Comparison of ENCODE assay signal across 12 cellular contexts in the genomic region with DNA sequence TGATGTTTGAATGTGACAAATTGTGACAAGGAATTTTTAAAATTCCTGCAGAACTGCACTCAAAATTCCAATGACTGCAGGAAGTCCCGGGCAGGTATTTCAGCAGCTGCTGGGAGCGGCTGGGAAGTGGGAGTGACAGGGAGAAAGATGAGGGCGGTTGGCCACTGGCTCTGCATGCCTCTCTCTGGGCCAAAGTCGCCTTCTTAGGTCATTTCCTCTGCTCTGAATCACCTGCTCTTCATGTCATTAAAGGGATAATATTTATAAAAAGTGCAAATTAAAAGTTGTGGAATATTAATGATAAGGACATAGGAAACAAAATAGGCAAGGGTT. TPM values are rescaled to one million over a fixed set of nuclear protein-coding genes. Genes with fewer than 3 reads are reported as not detected.
DNase-seq lines count a peak whose midpoint lies in the region; ATAC-seq lines count a peak whose summit lies in the region.
"Had no signal": no experiment of that assay in that cellular context is flagged by ENCODE, and none has a peak within 500 bp of the region (broad histone marks: within the 10 kb centered on the region; RNA-seq: fewer than 3 reads in every experiment).

No MANE protein-coding gene starts in this region.

- intact Hi-C loops in left ventricle myocardium superior (cut with micrococcal nuclease) = no loop called here
- intact Hi-C loops in Right ventricle myocardium inferior (cut with DNase I) = no loop called here

- no peaks in the 10 kb centered on the region for H3K9me3 Mint-ChIP-seq in memory B cell
- no peaks in the 10 kb centered on the region for H3K9me3 Mint-ChIP-seq in T-helper 2 cell treated with Interferon-gamma antibody and Interleukin-4, amounts not matched to agents 5 μg/mL and 100 μg/mL, for 36 hours

- peak overlapping the region; percentile 95 for H3K27ac Mint-ChIP-seq in memory B cell
- no peak overlapping the region for H3K27ac Mint-ChIP-seq in T-helper 2 cell treated with Interferon-gamma antibody and Interleukin-4, amounts not matched to agents 5 μg/mL and 100 μg/mL, for 36 hours

- no peaks in the 10 kb centered on the region for H3K36me3 Mint-ChIP-seq in memory B cell
- H3K36me3 Mint-ChIP-seq in T-helper 2 cell treated with Interferon-gamma antibody and Interleukin-4, amounts not matched to agents 5 μg/mL and 100 μg/mL, for 36 hours (ENCODE audit: low read depth) = peaks cover 4% of the 10 kb centered on the region

- no peak overlapping the region for H3K4me3 Mint-ChIP-seq in memory B cell
- H3K4me3 Mint-ChIP-seq in T-helper 2 cell treated with Interferon-gamma antibody and Interleukin-4, amounts not matched to agents 5 μg/mL and 100 μg/mL, for 36 hours = no peak overlapping the region

- no peaks in the 10 kb centered on the region for H3K27me3 Mint-ChIP-seq in memory B cell
- H3K27me3 Mint-ChIP-seq in T-helper 2 cell treated with Interferon-gamma antibody and Interleukin-4, amounts not matched to agents 5 μg/mL and 100 μg/mL, for 36 hours (ENCODE audit: low read depth) = no peaks in the 10 kb centered on the region

- ATAC-seq in left ventricle myocardium superior = peak; percentile 54
- no peak for ATAC-seq in Right ventricle myocardium inferior
- ATAC-seq in memory B cell (ENCODE audit: low read depth) = no peak
- ATAC-seq: left lobe of liver had no signal

- DNase-seq in left ventricle myocardium superior (no peak), Right ventricle myocardium inferior (ENCODE audit: missing footprints) (no peak), dermis microvascular lymphatic vessel endothelial cell (ENCODE audit: low read depth in 2 of 2) (peak; percentile 73 to 87), memory B cell (ENCODE audit: low spot score in 2 of 2) (no peak), SIG-M5 (lab: John Stamatoyannopoulos, UW) (no peak)
- DNase-seq in activated T-cell treated with anti-CD3 and anti-CD28 coated beads, Interleukin-2, amount 50 U/mL, for 48 hours = no peak
- no peak for DNase-seq in stimulated activated CD4-positive, alpha-beta T cell treated with anti-CD3 and anti-CD28 coated beads, Interleukin-15, amount 100 ng/mL, for 24 hours
- DNase-seq in T-helper 2 cell treated with Interferon-gamma antibody and Interleukin-4, amounts not matched to agents 5 μg/mL and 100 μg/mL, for 36 hours (ENCODE audit: low spot score) = no peak
- DNase-seq: GDM1, NCI-H446, retina had no signal

- peaks cover 13% of the 10 kb centered on the region for H3K4me1 Mint-ChIP-seq in memory B cell
- peaks cover 24% of the 10 kb centered on the region for H3K4me1 Mint-ChIP-seq in T-helper 2 cell treated with Interferon-gamma antibody and Interleukin-4, amounts not matched to agents 5 μg/mL and 100 μg/mL, for 36 hours (ENCODE audit: low read depth)

RNA-seq across cellular contexts. Expression of a gene that starts 43.9 kb away (rescaled TPM):
- total RNA-seq in left ventricle myocardium superior (0.67 TPM), Right ventricle myocardium inferior (0.43 TPM), dermis microvascular lymphatic vessel endothelial cell (1.7 and 3.4 TPM in 2 replicates)

Comparison
In these comparisons a context has a peak if more than half of its experiments do, and no peak if none do; other contexts are left out.
1. DNase-seq: peak in dermis microvascular lymphatic vessel endothelial cell (2 of 2); none in left ventricle myocardium superior (single experiment), Right ventricle myocardium inferior (single experiment), memory B cell (0 of 2), activated T-cell treated with anti-CD3 and anti-CD28 coated beads, Interleukin-2, amount 50 U/mL, for 48 hours (0 of 2), stimulated activated CD4-positive, alpha-beta T cell treated with anti-CD3 and anti-CD28 coated beads, Interleukin-15, amount 100 ng/mL, for 24 hours (single experiment), T-helper 2 cell treated with Interferon-gamma antibody and Interleukin-4, amounts not matched to agents 5 μg/mL and 100 μg/mL, for 36 hours (single experiment) and SIG-M5 (single experiment).